Comparison of ENCODE assay signal across 1 cellular context in the genomic region with DNA sequence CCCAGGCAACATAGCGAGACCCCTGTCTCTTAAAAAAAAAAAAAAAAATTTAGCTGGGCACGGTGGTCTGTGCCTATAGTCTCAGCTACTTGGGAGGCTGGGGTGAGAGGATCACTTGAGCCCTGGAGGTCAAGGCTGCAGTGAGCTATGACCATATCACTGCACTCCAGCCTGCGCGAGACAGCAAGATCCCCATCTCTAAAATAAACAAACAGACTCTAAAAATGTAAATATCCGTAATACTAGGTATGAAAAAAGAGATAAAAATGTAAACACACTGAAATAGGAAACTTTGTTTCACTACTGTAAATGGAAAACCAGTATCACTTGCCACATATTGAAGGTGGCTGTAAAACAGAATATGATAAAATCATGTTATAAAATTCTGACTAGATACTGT.
TF ChIP-seq lines count a peak whose summit lies in the region.

No MANE protein-coding gene starts in this region.

TF ChIP-seq in HepG2, 621 proteins besides CTCF, POLR2A, EP300 and RAD21:
- TF ChIP-seq, protein P1, sequence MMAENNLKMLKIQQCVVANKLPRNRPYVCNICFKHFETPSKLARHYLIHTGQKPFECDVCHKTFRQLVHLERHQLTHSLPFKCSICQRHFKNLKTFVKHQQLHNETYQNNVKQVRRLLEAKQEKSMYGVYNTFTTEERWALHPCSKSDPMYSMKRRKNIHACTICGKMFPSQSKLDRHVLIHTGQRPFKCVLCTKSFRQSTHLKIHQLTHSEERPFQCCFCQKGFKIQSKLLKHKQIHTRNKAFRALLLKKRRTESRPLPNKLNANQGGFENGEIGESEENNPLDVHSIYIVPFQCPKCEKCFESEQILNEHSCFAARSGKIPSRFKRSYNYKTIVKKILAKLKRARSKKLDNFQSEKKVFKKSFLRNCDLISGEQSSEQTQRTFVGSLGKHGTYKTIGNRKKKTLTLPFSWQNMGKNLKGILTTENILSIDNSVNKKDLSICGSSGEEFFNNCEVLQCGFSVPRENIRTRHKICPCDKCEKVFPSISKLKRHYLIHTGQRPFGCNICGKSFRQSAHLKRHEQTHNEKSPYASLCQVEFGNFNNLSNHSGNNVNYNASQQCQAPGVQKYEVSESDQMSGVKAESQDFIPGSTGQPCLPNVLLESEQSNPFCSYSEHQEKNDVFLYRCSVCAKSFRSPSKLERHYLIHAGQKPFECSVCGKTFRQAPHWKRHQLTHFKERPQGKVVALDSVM (CRISPR knock-in tag; IDR thresholded peaks at IDR 0.05), result peak; percentile 30; the same call in 1 of the 2 replicates
- TF ChIP-seq, protein P2, sequence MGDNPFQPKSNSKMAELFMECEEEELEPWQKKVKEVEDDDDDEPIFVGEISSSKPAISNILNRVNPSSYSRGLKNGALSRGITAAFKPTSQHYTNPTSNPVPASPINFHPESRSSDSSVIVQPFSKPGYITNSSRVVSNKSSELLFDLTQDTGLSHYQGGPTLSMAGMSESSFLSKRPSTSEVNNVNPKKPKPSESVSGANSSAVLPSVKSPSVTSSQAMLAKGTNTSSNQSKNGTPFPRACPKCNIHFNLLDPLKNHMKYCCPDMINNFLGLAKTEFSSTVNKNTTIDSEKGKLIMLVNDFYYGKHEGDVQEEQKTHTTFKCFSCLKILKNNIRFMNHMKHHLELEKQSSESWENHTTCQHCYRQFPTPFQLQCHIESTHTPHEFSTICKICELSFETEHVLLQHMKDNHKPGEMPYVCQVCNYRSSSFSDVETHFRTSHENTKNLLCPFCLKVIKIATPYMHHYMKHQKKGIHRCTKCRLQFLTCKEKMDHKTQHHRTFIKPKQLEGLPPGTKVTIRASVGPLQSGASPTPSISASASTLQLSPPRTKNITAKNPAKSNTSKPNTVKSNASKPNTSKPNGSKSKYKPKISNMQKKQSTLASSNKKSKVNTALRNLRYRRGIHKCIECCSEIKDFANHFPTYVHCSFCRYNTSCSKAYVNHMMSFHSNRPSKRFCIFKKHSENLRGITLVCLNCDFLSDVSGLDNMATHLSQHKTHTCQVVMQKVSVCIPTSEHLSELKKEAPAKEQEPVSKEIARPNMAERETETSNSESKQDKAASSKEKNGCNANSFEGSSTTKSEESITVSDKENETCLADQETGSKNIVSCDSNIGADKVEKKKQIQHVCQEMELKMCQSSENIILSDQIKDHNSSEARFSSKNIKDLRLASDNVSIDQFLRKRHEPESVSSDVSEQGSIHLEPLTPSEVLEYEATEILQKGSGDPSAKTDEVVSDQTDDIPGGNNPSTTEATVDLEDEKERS (CRISPR knock-in tag; IDR thresholded peaks at IDR 0.05), result no peak
- TF ChIP-seq, protein P3, sequence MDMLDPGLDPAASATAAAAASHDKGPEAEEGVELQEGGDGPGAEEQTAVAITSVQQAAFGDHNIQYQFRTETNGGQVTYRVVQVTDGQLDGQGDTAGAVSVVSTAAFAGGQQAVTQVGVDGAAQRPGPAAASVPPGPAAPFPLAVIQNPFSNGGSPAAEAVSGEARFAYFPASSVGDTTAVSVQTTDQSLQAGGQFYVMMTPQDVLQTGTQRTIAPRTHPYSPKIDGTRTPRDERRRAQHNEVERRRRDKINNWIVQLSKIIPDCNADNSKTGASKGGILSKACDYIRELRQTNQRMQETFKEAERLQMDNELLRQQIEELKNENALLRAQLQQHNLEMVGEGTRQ (IDR thresholded peaks at IDR 0.05; ENCODE audit: low read depth, low read length), result no peak
- TF ChIP-seq, protein P3 (CRISPR knock-in tag; IDR thresholded peaks at IDR 0.05; ENCODE audit: borderline replicate concordance), result no peak
- TF ChIP-seq, protein P4, sequence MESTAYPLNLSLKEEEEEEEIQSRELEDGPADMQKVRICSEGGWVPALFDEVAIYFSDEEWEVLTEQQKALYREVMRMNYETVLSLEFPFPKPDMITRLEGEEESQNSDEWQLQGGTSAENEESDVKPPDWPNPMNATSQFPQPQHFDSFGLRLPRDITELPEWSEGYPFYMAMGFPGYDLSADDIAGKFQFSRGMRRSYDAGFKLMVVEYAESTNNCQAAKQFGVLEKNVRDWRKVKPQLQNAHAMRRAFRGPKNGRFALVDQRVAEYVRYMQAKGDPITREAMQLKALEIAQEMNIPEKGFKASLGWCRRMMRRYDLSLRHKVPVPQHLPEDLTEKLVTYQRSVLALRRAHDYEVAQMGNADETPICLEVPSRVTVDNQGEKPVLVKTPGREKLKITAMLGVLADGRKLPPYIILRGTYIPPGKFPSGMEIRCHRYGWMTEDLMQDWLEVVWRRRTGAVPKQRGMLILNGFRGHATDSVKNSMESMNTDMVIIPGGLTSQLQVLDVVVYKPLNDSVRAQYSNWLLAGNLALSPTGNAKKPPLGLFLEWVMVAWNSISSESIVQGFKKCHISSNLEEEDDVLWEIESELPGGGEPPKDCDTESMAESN (CRISPR knock-in tag; conservative IDR thresholded peaks at IDR 0.05), result no peak
- TF ChIP-seq, protein P5, sequence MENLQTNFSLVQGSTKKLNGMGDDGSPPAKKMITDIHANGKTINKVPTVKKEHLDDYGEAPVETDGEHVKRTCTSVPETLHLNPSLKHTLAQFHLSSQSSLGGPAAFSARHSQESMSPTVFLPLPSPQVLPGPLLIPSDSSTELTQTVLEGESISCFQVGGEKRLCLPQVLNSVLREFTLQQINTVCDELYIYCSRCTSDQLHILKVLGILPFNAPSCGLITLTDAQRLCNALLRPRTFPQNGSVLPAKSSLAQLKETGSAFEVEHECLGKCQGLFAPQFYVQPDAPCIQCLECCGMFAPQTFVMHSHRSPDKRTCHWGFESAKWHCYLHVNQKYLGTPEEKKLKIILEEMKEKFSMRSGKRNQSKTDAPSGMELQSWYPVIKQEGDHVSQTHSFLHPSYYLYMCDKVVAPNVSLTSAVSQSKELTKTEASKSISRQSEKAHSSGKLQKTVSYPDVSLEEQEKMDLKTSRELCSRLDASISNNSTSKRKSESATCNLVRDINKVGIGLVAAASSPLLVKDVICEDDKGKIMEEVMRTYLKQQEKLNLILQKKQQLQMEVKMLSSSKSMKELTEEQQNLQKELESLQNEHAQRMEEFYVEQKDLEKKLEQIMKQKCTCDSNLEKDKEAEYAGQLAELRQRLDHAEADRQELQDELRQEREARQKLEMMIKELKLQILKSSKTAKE (CRISPR knock-in tag; IDR thresholded peaks at IDR 0.05; ENCODE audit: borderline replicate concordance), result no peak
